Comparison of ENCODE assay signal across 8 cellular contexts in genomic region chr11:88414385-88414861, GRCh38.
DNase-seq lines count a peak whose midpoint lies in the region; ATAC-seq lines count a peak whose summit lies in the region.

No MANE protein-coding gene starts in this region.

- H3K4me3 Mint-ChIP-seq in naive thymus-derived CD4-positive, alpha-beta T cell: peak overlapping the region; percentile 58 to 84 (median 73)

- no peak overlapping the region for H3K4me2 ChIP-seq in Karpas-422 (ENCODE audit: low read depth, low read length, poor library complexity, severe bottlenecking)

- H3K4me1 ChIP-seq in naive thymus-derived CD4-positive, alpha-beta T cell (ENCODE audit: control insufficient read depth in 2 of 2, insufficient read depth in 2 of 2, low read length in 2 of 2): peaks cover 24 to 37% of the 10 kb centered on the region in 2 donors
- no peaks in the 10 kb centered on the region for H3K4me1 ChIP-seq in Karpas-422 (ENCODE audit: low read length)

- H3K27ac ChIP-seq in naive thymus-derived CD4-positive, alpha-beta T cell (ENCODE audit: low read depth, low read length): peak overlapping the region; percentile 6
- H3K27ac ChIP-seq in Karpas-422 (ENCODE audit: low read length): no peak overlapping the region

- H3K36me3 ChIP-seq in naive thymus-derived CD4-positive, alpha-beta T cell (ENCODE audit: control insufficient read depth in 2 of 3, insufficient read depth in 3 of 3, low read length in 3 of 3): no peaks in the 10 kb centered on the region
- no peaks in the 10 kb centered on the region for H3K36me3 ChIP-seq in Karpas-422 (ENCODE audit: insufficient read depth, low read length)

- POLR2A ChIA-PET in naive thymus-derived CD4-positive, alpha-beta T cell (lab: Charles Lee): interaction anchor here (1.8 kb wide), 1 partner anchor 77 kb away, joined by 7 read pairs; the partner anchor contains the start of gene CTSC

- peak overlapping the region in 7 of 9 donors; percentile 48 to 88 (median 74) for H3K27ac Mint-ChIP-seq in naive thymus-derived CD4-positive, alpha-beta T cell

- H3K9ac ChIP-seq in Karpas-422 (ENCODE audit: low read length): no peak overlapping the region

- CTCF ChIA-PET in naive thymus-derived CD4-positive, alpha-beta T cell (lab: Charles Lee): interaction anchor here (0.7 kb wide), 1 partner anchor 56 kb away, joined by 3 read pairs; no protein-coding TSS in a partner anchor

- H3K79me2 ChIP-seq in Karpas-422 (ENCODE audit: low read length): no peaks in the 10 kb centered on the region

- peaks cover 0 to 16% (median 0%) of the 10 kb centered on the region in 11 donors for H3K9me3 Mint-ChIP-seq in naive thymus-derived CD4-positive, alpha-beta T cell

- no peaks in the 10 kb centered on the region for H3K27me3 ChIP-seq in naive thymus-derived CD4-positive, alpha-beta T cell (ENCODE audit: control insufficient read depth in 2 of 2, insufficient read depth in 2 of 2, low read length in 2 of 2)
- H3K27me3 ChIP-seq in Karpas-422 (ENCODE audit: low read length): 0 out of 2 replicates have a peak, but pooled peaks cover 3% of the 10 kb centered on the region

- ATAC-seq in GM19397 (IDR thresholded peaks at IDR 0.05; ENCODE audit: unreplicated experiment) (peak; percentile 43), HG02571 (IDR thresholded peaks at IDR 0.05; ENCODE audit: unreplicated experiment) (no peak), GM19467 (IDR thresholded peaks at IDR 0.05; ENCODE audit: unreplicated experiment) (no peak)
- peak; percentile 73 for ATAC-seq in naive thymus-derived CD4-positive, alpha-beta T cell

- peak; percentile 66 to 80 for DNase-seq in AML-193 (lab: John Stamatoyannopoulos, UW)
- peak; percentile 10 for DNase-seq in NCI-H1417 treated with DMSO at 0.1 percent for 48 hours (lab: John Stamatoyannopoulos, UW)
- peak; percentile 53 for DNase-seq in brain pericyte (ENCODE audit: low read depth, low spot score)
- peak in 6 of 9 donors; percentile 16 to 50 (median 38) for DNase-seq in naive thymus-derived CD4-positive, alpha-beta T cell
- DNase-seq in Karpas-422: no peak

- H3K4me3 ChIP-seq in naive thymus-derived CD4-positive, alpha-beta T cell (ENCODE audit: low read length): peak overlapping the region; percentile 18
- H3K4me3 ChIP-seq in Karpas-422 (ENCODE audit: low read length): no peak overlapping the region

- H3K9me2 ChIP-seq in Karpas-422 (replicated peaks; ENCODE audit: insufficient read depth, low read length): no peaks in the 10 kb centered on the region

- H3K4me1 Mint-ChIP-seq in naive thymus-derived CD4-positive, alpha-beta T cell: peaks cover 27 to 61% (median 34%) of the 10 kb centered on the region in 7 donors

- peaks cover 0 to 25% (median 0%) of the 10 kb centered on the region in 5 donors for H3K36me3 Mint-ChIP-seq in naive thymus-derived CD4-positive, alpha-beta T cell

- no peaks in the 10 kb centered on the region for H3K27me3 Mint-ChIP-seq in naive thymus-derived CD4-positive, alpha-beta T cell

- no peaks in the 10 kb centered on the region for H4K20me1 ChIP-seq in Karpas-422 (ENCODE audit: insufficient read depth, low read depth, low read length)

- H2AFZ ChIP-seq in Karpas-422 (ENCODE audit: low read length): no peak overlapping the region

- H3K9me3 ChIP-seq in naive thymus-derived CD4-positive, alpha-beta T cell (ENCODE audit: control insufficient read depth in 2 of 3, low read length in 3 of 3): no peaks in the 10 kb centered on the region
- no peaks in the 10 kb centered on the region for H3K9me3 ChIP-seq in Karpas-422 (ENCODE audit: low read length)

- intact Hi-C loops in naive thymus-derived CD4-positive, alpha-beta T cell (cut with micrococcal nuclease): loop anchor here (1.0 to 2.0 kb wide), 4 partner anchors 48 to 78 kb away; partner anchors contain the start of gene CTSC (in 2 of the 2)

Comparison
In these comparisons a context has a peak if more than half of its experiments do, and no peak if none do; other contexts are left out.
1. ATAC-seq: peak in GM19397 (single experiment) and naive thymus-derived CD4-positive, alpha-beta T cell (single experiment); none in HG02571 (single experiment) and GM19467 (single experiment).